In genomic region chr17:76239538-76240274, GRCh38 we compare ENCODE assay signal across 8 cellular contexts. TPM values are rescaled to one million over a fixed set of nuclear protein-coding genes. Genes with fewer than 3 reads are reported as not detected.
DNase-seq lines count a peak whose midpoint lies in the region; ATAC-seq and TF ChIP-seq lines count a peak whose summit lies in the region.

No MANE protein-coding gene starts in this region.

- no peaks in the 10 kb centered on the region for H3K27me3 Mint-ChIP-seq in activated CD4-positive, alpha-beta T cell treated with anti-CD3 and anti-CD28 coated beads, Interleukin-2, amount 10 ng/mL, durations not matched to agents 7 days and 5 days
- no peaks in the 10 kb centered on the region for H3K27me3 Mint-ChIP-seq in T-cell

- ATAC-seq in T-cell (replicated peaks in 1 of 4), result peak in 2 of 4 experiments; percentile 1 to 13
- ATAC-seq in GM18517 (IDR thresholded peaks at IDR 0.05; ENCODE audit: unreplicated experiment), result no peak
- ATAC-seq in GM21360 (IDR thresholded peaks at IDR 0.05; ENCODE audit: unreplicated experiment), result no peak

- H3K4me3 ChIP-seq in fibroblast of mammary gland (ENCODE audit: control insufficient read depth, low read depth, low read length), result peak overlapping the region; percentile 24
- H3K4me3 ChIP-seq in prostate gland, result peak overlapping the region; percentile 33 to 43

- no peaks in the 10 kb centered on the region for H3K27me3 ChIP-seq in prostate gland (replicated peaks; ENCODE audit: insufficient read depth)

- no peaks in the 10 kb centered on the region for H3K36me3 ChIP-seq in prostate gland

- TF ChIP-seq CTCF in fibroblast of mammary gland (conservative IDR thresholded peaks at IDR 0.05; ENCODE audit: control insufficient read depth, insufficient read depth, low read depth, low read length) (no peak), prostate gland (IDR thresholded peaks at IDR 0.05) (no peak)

- POLR2A ChIA-PET in activated CD4-positive, alpha-beta T cell treated with anti-CD3 and anti-CD28 coated beads, Interleukin-2, amount 10 ng/mL, durations not matched to agents 7 days and 5 days (lab: Charles Lee), result no interaction called here
- POLR2A ChIA-PET in T-cell (lab: Charles Lee), result interaction anchor here (0.6 to 0.7 kb wide), 2 partner anchors 41 to 68 kb away, joined by 5 to 7 read pairs; no protein-coding TSS in a partner anchor

- WGBS in prostate gland, result 7% methylated on average over 58 of the region's 75 CpGs

- H3K9me3 ChIP-seq in prostate gland, result no peaks in the 10 kb centered on the region

- no peaks in the 10 kb centered on the region for H3K4me1 ChIP-seq in prostate gland (replicated peaks)

- DNase-seq in activated CD4-positive, alpha-beta T cell treated with anti-CD3 and anti-CD28 coated beads, Interleukin-2, amount 10 ng/mL, durations not matched to agents 7 days and 5 days, result no peak
- no peak for DNase-seq in activated CD4-positive, alpha-beta T cell treated with anti-CD3 and anti-CD28 coated beads for 1 hour
- DNase-seq in T-cell (peak in 2 of 34 experiments; percentile 4 to 12), fibroblast of mammary gland (ENCODE audit: low read depth) (no peak), prostate gland (ENCODE audit: low spot score) (no peak), dermis blood vessel endothelial cell (no peak)

- CTCF ChIA-PET in activated CD4-positive, alpha-beta T cell treated with anti-CD3 and anti-CD28 coated beads, Interleukin-2, amount 10 ng/mL, durations not matched to agents 7 days and 5 days (lab: Charles Lee), result interaction anchor here (0.7 kb wide), 1 partner anchor 95 kb away, joined by 3 read pairs; no protein-coding TSS in a partner anchor
- CTCF ChIA-PET in T-cell (lab: Charles Lee), result no interaction called here

- no peak overlapping the region for H3K27ac ChIP-seq in prostate gland

- TF ChIP-seq POLR2A in prostate gland (IDR thresholded peaks at IDR 0.05), result no peak

- H3K4me3 Mint-ChIP-seq in activated CD4-positive, alpha-beta T cell treated with anti-CD3 and anti-CD28 coated beads, Interleukin-2, amount 10 ng/mL, durations not matched to agents 7 days and 5 days, result peak overlapping the region; percentile 85
- peak overlapping the region; percentile 77 to 84 (median 77) for H3K4me3 Mint-ChIP-seq in T-cell

- H3K9me3 Mint-ChIP-seq in activated CD4-positive, alpha-beta T cell treated with anti-CD3 and anti-CD28 coated beads, Interleukin-2, amount 10 ng/mL, durations not matched to agents 7 days and 5 days, result peaks cover 2% of the 10 kb centered on the region
- H3K9me3 Mint-ChIP-seq in T-cell, result no peaks in the 10 kb centered on the region

- peak overlapping the region; percentile 86 for H3K27ac Mint-ChIP-seq in activated CD4-positive, alpha-beta T cell treated with anti-CD3 and anti-CD28 coated beads, Interleukin-2, amount 10 ng/mL, durations not matched to agents 7 days and 5 days
- peak overlapping the region; percentile 91 to 92 for H3K27ac Mint-ChIP-seq in T-cell

- peaks cover 75% of the 10 kb centered on the region for H3K4me1 Mint-ChIP-seq in activated CD4-positive, alpha-beta T cell treated with anti-CD3 and anti-CD28 coated beads, Interleukin-2, amount 10 ng/mL, durations not matched to agents 7 days and 5 days
- peaks cover 54 to 67% (median 58%) of the 10 kb centered on the region in 3 donors for H3K4me1 Mint-ChIP-seq in T-cell

- H3K36me3 Mint-ChIP-seq in activated CD4-positive, alpha-beta T cell treated with anti-CD3 and anti-CD28 coated beads, Interleukin-2, amount 10 ng/mL, durations not matched to agents 7 days and 5 days (ENCODE audit: low read depth), result peaks cover 35% of the 10 kb centered on the region
- no peaks in the 10 kb centered on the region for H3K36me3 Mint-ChIP-seq in T-cell

- intact Hi-C loops in prostate gland (cut with DNase I), result no loop called here

RNA-seq across cellular contexts. Expression of gene RNF157, which starts 0.6 kb away (rescaled TPM):
- total RNA-seq in activated CD4-positive, alpha-beta T cell treated with anti-CD3 and anti-CD28 coated beads, Interleukin-2, amount 10 ng/mL, durations not matched to agents 7 days and 5 days, result 100 to 1,000 TPM; 121 to 129 TPM
- 10 to 100 TPM; 50.7 to 66.5 (median 61.9) TPM for total RNA-seq in T-cell
- 10 to 100 TPM in 1 of 2 donors, 1 to 10 TPM in 1; 1.6 to 47.5 TPM for total RNA-seq in prostate gland
- total RNA-seq in dermis blood vessel endothelial cell, result 0.34 and 0.74 TPM in 2 replicates

RNA-seq across cellular contexts. Expression of gene UBALD2, which starts 25.4 kb away (rescaled TPM):
- total RNA-seq in activated CD4-positive, alpha-beta T cell treated with anti-CD3 and anti-CD28 coated beads, Interleukin-2, amount 10 ng/mL, durations not matched to agents 7 days and 5 days, result 100 to 1,000 TPM; 319 to 399 TPM
- 100 to 1,000 TPM; 163 to 277 (median 177) TPM for total RNA-seq in T-cell
- 10 to 100 TPM; 19.4 to 19.7 TPM for total RNA-seq in prostate gland
- total RNA-seq in dermis blood vessel endothelial cell, result 3.2 and 10.4 TPM in 2 replicates

Comparison
In these comparisons a context has a peak if more than half of its experiments do, and no peak if none do; other contexts are left out.
1. RNA of gene UBALD2, which starts 25.4 kb away (total RNA-seq): 319 to 399 TPM in activated CD4-positive, alpha-beta T cell treated with anti-CD3 and anti-CD28 coated beads, Interleukin-2, amount 10 ng/mL, durations not matched to agents 7 days and 5 days and 163 to 277 TPM in T-cell; 19.4 to 19.7 TPM in prostate gland and 3.2 to 10.4 TPM in dermis blood vessel endothelial cell; every median in the first group is over 4 times any median in the second.